Comparison of ENCODE assay signal across 8 cellular contexts in the genomic region with DNA sequence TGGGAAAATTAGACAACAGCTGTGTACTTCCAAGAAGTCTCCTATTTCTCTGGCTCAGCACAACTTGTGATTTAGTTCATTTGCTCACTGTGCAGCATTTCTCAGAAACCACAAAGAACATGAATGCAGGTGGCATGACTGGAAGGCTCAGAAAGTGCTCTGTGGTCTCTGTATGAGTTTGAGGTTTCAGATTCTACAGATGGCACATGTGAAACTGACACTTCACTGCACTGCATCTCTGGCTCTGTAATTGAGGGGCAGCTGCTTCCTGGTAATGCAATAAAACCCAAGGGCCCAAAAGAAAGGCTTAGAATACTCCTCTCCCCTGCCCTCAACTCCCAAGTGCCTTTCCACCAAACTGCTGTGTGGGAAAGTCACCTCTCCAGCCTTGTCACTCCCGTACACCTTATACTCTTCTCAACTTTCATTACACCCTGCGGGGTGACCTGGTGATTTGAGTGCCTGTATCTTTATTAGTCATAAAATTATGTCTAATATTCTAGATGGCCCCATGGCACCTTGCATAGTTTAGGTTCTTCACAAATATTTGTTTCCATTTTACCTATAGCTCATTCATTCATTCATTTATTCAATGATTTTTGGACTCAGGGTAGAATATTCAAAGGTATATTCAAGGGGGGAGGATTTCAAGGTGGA.
A peak's percentile ranks its signal among the peaks of the same experiment; 100 is the strongest.
DNase-seq lines count a peak whose midpoint lies in the region; ATAC-seq and TF ChIP-seq lines count a peak whose summit lies in the region.

No MANE protein-coding gene starts in this region.

- peak; percentile 100 for ATAC-seq in HG02623 (IDR thresholded peaks at IDR 0.05; ENCODE audit: unreplicated experiment)

- no peak overlapping the region for H3K27ac ChIP-seq in substantia nigra (ENCODE audit: low read depth, low read length, poor library complexity, severe bottlenecking)

- DNase-seq in NCI-H2196 (lab: John Stamatoyannopoulos, UW; ENCODE audit: unreplicated experiment) = peak; percentile 2
- no peak for DNase-seq in NCI-H2196 treated with DMSO at 0.1 percent for 48 hours (lab: John Stamatoyannopoulos, UW; ENCODE audit: unreplicated experiment)
- peak; percentile 72 to 95 for DNase-seq in NCI-H187 (lab: John Stamatoyannopoulos, UW)
- peak; percentile 78 for DNase-seq in astrocyte of the cerebellum (ENCODE audit: low read depth)
- peak; percentile 15 for DNase-seq in stimulated activated CD8-positive, alpha-beta memory T cell treated with anti-CD3 and anti-CD28 coated beads, Interleukin-12 subunit alpha, Interleukin-12 subunit beta, amount 100 ng/mL, for 24 hours (ENCODE audit: extremely low read depth)
- DNase-seq in NCI-H146 (lab: John Stamatoyannopoulos, UW) = no peak
- DNase-seq in substantia nigra (lab: John Stamatoyannopoulos, UW) = no peak

- no peak overlapping the region for H3K4me3 ChIP-seq in astrocyte of the cerebellum (ENCODE audit: low read depth, low read length)

- no peak for TF ChIP-seq CTCF in astrocyte of the cerebellum (IDR thresholded peaks at IDR 0.05; ENCODE audit: low read depth, low read length, missing control alignments)

- in situ Hi-C loops in astrocyte of the cerebellum (cut with HindIII; ENCODE audit: low sequenced_read_pairs) = no loop called here

Comparison
In these comparisons a context has a peak if more than half of its experiments do, and no peak if none do; other contexts are left out.
1. DNase-seq: peak in NCI-H2196 (single experiment), NCI-H187 (2 of 2), astrocyte of the cerebellum (single experiment) and stimulated activated CD8-positive, alpha-beta memory T cell treated with anti-CD3 and anti-CD28 coated beads, Interleukin-12 subunit alpha, Interleukin-12 subunit beta, amount 100 ng/mL, for 24 hours (single experiment); none in NCI-H2196 treated with DMSO at 0.1 percent for 48 hours (single experiment), NCI-H146 (single experiment) and substantia nigra (0 of 49).